Comparison of ENCODE assay signal across 1 cellular context in genomic region chr2:230658877-230659652, GRCh38.
TF ChIP-seq lines count a peak whose summit lies in the region.

No MANE protein-coding gene starts in this region.

TF ChIP-seq in K562, 482 proteins besides CTCF, POLR2A, EP300 and RAD21 (continued from another document and continues in another):
- TF ChIP-seq FOXM1 (IDR thresholded peaks at IDR 0.05; ENCODE audit: low read depth) (peak; percentile 70), FOXM1 (CRISPR knock-in tag; IDR thresholded peaks at IDR 0.05; ENCODE audit: low read depth) (no peak), ZNF444 (CRISPR knock-in tag; IDR thresholded peaks at IDR 0.05) (no peak), NFATC3 (IDR thresholded peaks at IDR 0.05) (0 out of 2 replicates have a peak, but pooled peaks have one; percentile 34), NELFE (IDR thresholded peaks at IDR 0.05; ENCODE audit: insufficient read depth, insufficient read length) (no peak), ZNF512 (tag; IDR thresholded peaks at IDR 0.05) (no peak), SMC3 (conservative IDR thresholded peaks at IDR 0.05; ENCODE audit: insufficient read depth, low read depth, low read length) (no peak), TAF1 (IDR thresholded peaks at IDR 0.05; ENCODE audit: control insufficient read depth, extremely low read depth, insufficient read depth, low read length, severe bottlenecking) (peak; percentile 63), POLR2AphosphoS5 (IDR thresholded peaks at IDR 0.05; ENCODE audit: control insufficient read depth, insufficient read depth, low read depth, low read length) (peak; percentile 85), JUN (IDR thresholded peaks at IDR 0.05; ENCODE audit: borderline replicate concordance, low read depth, low read length) (no peak), JUN (CRISPR knock-in tag; IDR thresholded peaks at IDR 0.05; ENCODE audit: borderline replicate concordance) (no peak), L3MBTL2 (IDR thresholded peaks at IDR 0.05) (0 out of 2 replicates have a peak, but pooled peaks have one; percentile 48), SREBF1 (IDR thresholded peaks at IDR 0.05; ENCODE audit: borderline replicate concordance, low read depth, low read length) (no peak), PRPF4 (IDR thresholded peaks at IDR 0.05; ENCODE audit: insufficient read depth, low read depth, low read length, poor library complexity, severe bottlenecking) (no peak), HDAC2 (IDR thresholded peaks at IDR 0.05) (peak; percentile 71; the same call in 1 of the 2 replicates), ZBTB2 (IDR thresholded peaks at IDR 0.05) (no peak; the same call in 1 of the 2 replicates), SMARCA4 (IDR thresholded peaks at IDR 0.05) (peak; percentile 94), ZNF507 (tag; conservative IDR thresholded peaks at IDR 0.05) (no peak), POLR3G (IDR thresholded peaks at IDR 0.05; ENCODE audit: extremely low read depth, insufficient read length, insufficient replicate concordance) (no peak), ZNF316 (IDR thresholded peaks at IDR 0.05) (peak; percentile 75), DDX20 (tag; IDR thresholded peaks at IDR 0.05; ENCODE audit: low read depth) (no peak), DPF2 (IDR thresholded peaks at IDR 0.05) (peak; percentile 95), E2F8 (IDR thresholded peaks at IDR 0.05; ENCODE audit: low read depth, partially characterized antibody) (no peak), GATAD2A (IDR thresholded peaks at IDR 0.05) (no peak), HOMEZ (CRISPR knock-in tag; IDR thresholded peaks at IDR 0.05) (no peak), MTA1 (IDR thresholded peaks at IDR 0.05; ENCODE audit: borderline replicate concordance) (no peak), STAT5B (CRISPR knock-in tag; IDR thresholded peaks at IDR 0.05) (no peak), RBBP5 (IDR thresholded peaks at IDR 0.05; ENCODE audit: borderline replicate concordance, insufficient read depth, low read length, poor library complexity, severe bottlenecking) (peak; percentile 29), NFE2 (IDR thresholded peaks at IDR 0.05; ENCODE audit: low read depth) (peak; percentile 96), RFX1 (IDR thresholded peaks at IDR 0.05) (no peak), PHF8 (IDR thresholded peaks at IDR 0.05; ENCODE audit: borderline replicate concordance, low read length) (peak; percentile 51; the same call in 1 of the 2 replicates), ARID3A (IDR thresholded peaks at IDR 0.05; ENCODE audit: borderline replicate concordance, low read depth, low read length) (peak; percentile 76; the same call in 1 of the 2 replicates), ZNF124 (CRISPR knock-in tag; IDR thresholded peaks at IDR 0.05) (no peak), CBFA2T2 (conservative IDR thresholded peaks at IDR 0.05) (peak; percentile 89), NFE2L1 (tag; IDR thresholded peaks at IDR 0.05; ENCODE audit: borderline replicate concordance, low read depth) (no peak), MAFG (tag; conservative IDR thresholded peaks at IDR 0.05) (peak; percentile 77), ELK3 (CRISPR knock-in tag; IDR thresholded peaks at IDR 0.05) (no peak), MED1 (CRISPR knock-in tag; IDR thresholded peaks at IDR 0.05; ENCODE audit: borderline replicate concordance) (no peak), LEF1 (IDR thresholded peaks at IDR 0.05) (peak; percentile 83), RCOR1 (IDR thresholded peaks at IDR 0.05; ENCODE audit: borderline replicate concordance in 1 of 2, low read depth in 2 of 2, low read length in 2 of 2) (peak; percentile 69 to 89; a peak in 3 of 4 replicates), TAL1 (IDR thresholded peaks at IDR 0.05) (peak; percentile 89)
- TF ChIP-seq, protein P1, sequence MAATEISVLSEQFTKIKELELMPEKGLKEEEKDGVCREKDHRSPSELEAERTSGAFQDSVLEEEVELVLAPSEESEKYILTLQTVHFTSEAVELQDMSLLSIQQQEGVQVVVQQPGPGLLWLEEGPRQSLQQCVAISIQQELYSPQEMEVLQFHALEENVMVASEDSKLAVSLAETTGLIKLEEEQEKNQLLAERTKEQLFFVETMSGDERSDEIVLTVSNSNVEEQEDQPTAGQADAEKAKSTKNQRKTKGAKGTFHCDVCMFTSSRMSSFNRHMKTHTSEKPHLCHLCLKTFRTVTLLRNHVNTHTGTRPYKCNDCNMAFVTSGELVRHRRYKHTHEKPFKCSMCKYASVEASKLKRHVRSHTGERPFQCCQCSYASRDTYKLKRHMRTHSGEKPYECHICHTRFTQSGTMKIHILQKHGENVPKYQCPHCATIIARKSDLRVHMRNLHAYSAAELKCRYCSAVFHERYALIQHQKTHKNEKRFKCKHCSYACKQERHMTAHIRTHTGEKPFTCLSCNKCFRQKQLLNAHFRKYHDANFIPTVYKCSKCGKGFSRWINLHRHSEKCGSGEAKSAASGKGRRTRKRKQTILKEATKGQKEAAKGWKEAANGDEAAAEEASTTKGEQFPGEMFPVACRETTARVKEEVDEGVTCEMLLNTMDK (IDR thresholded peaks at IDR 0.05; ENCODE audit: borderline replicate concordance, insufficient read depth, low read depth, low read length, poor library complexity, severe bottlenecking), result no peak
- TF ChIP-seq, protein P2, sequence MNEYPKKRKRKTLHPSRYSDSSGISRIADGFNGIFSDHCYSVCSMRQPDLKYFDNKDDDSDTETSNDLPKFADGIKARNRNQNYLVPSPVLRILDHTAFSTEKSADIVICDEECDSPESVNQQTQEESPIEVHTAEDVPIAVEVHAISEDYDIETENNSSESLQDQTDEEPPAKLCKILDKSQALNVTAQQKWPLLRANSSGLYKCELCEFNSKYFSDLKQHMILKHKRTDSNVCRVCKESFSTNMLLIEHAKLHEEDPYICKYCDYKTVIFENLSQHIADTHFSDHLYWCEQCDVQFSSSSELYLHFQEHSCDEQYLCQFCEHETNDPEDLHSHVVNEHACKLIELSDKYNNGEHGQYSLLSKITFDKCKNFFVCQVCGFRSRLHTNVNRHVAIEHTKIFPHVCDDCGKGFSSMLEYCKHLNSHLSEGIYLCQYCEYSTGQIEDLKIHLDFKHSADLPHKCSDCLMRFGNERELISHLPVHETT (CRISPR knock-in tag; conservative IDR thresholded peaks at IDR 0.05 in 1 of 2, IDR thresholded peaks at IDR 0.05 in 1 of 2), result peak in 1 of 2 experiments; percentile 21; a peak in 2 of 4 replicates
- TF ChIP-seq, protein P3, sequence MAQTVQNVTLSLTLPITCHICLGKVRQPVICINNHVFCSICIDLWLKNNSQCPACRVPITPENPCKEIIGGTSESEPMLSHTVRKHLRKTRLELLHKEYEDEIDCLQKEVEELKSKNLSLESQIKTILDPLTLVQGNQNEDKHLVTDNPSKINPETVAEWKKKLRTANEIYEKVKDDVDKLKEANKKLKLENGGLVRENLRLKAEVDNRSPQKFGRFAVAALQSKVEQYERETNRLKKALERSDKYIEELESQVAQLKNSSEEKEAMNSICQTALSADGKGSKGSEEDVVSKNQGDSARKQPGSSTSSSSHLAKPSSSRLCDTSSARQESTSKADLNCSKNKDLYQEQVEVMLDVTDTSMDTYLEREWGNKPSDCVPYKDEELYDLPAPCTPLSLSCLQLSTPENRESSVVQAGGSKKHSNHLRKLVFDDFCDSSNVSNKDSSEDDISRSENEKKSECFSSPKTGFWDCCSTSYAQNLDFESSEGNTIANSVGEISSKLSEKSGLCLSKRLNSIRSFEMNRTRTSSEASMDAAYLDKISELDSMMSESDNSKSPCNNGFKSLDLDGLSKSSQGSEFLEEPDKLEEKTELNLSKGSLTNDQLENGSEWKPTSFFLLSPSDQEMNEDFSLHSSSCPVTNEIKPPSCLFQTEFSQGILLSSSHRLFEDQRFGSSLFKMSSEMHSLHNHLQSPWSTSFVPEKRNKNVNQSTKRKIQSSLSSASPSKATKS (CRISPR knock-in tag; IDR thresholded peaks at IDR 0.05), result no peak
- TF ChIP-seq, protein P4, sequence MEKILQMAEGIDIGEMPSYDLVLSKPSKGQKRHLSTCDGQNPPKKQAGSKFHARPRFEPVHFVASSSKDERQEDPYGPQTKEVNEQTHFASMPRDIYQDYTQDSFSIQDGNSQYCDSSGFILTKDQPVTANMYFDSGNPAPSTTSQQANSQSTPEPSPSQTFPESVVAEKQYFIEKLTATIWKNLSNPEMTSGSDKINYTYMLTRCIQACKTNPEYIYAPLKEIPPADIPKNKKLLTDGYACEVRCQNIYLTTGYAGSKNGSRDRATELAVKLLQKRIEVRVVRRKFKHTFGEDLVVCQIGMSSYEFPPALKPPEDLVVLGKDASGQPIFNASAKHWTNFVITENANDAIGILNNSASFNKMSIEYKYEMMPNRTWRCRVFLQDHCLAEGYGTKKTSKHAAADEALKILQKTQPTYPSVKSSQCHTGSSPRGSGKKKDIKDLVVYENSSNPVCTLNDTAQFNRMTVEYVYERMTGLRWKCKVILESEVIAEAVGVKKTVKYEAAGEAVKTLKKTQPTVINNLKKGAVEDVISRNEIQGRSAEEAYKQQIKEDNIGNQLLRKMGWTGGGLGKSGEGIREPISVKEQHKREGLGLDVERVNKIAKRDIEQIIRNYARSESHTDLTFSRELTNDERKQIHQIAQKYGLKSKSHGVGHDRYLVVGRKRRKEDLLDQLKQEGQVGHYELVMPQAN (IDR thresholded peaks at IDR 0.05; ENCODE audit: borderline replicate concordance), result no peak
- TF ChIP-seq, protein P5, sequence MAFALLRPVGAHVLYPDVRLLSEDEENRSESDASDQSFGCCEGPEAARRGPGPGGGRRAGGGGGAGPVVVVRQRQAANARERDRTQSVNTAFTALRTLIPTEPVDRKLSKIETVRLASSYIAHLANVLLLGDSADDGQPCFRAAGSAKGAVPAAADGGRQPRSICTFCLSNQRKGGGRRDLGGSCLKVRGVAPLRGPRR (CRISPR knock-in tag; IDR thresholded peaks at IDR 0.05), result no peak
